In the genomic region with DNA sequence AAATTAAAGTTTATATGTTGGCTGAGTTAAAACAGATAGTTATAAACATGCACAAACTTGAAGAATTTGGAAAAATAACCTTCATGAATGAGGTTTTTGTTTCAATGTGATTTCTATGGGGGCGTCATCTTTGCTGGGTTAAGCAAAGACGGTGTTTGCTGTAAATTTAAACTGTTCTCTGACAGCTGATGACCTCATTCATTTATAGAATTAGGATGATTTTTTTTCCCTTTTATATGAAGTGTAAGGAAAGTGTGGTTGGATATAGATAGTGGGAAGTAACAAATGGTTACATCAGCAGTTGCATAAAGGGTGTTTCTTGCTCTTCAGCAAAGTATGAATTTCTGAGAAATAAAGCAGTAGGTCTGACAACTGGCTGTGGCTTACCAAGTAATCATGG, we compare ENCODE assay signal across 33 cellular contexts.
"Had no signal": no experiment of that assay in that cellular context is flagged by ENCODE, and none has a peak within 500 bp of the region (broad histone marks: within the 10 kb centered on the region; RNA-seq: fewer than 3 reads in every experiment).

No MANE protein-coding gene starts in this region.

- DNase-seq: activated B cell treated with CpG ODN at 0.5 μM for 24 hours; activated CD4-positive, alpha-beta memory T cell treated with anti-CD3 and anti-CD28 coated beads for 36 hours; activated CD4-positive, alpha-beta T cell treated with anti-CD3 and anti-CD28 coated beads for 36 hours; activated CD4-positive, alpha-beta T cell treated with anti-CD3 and anti-CD28 coated beads, Interleukin-2, amount 10 ng/mL, durations not matched to agents 24 days and 14 days; activated CD8-positive, alpha-beta memory T cell treated with anti-CD3 and anti-CD28 coated beads, Interleukin-2, amount 10 ng/mL, durations not matched to agents 7 days and 5 days; activated CD8-positive, alpha-beta memory T cell treated with anti-CD3 and anti-CD28 coated beads, Interleukin-2, amount 50 U/mL, for 4 hours; activated CD8-positive, alpha-beta T cell treated with anti-CD3 and anti-CD28 coated beads, Interleukin-2, amount 10 ng/mL, durations not matched to agents 7 days and 5 days; activated gamma-delta T cell; activated naive CD4-positive, alpha-beta T cell; activated naive CD4-positive, alpha-beta T cell treated with anti-CD3 and anti-CD28 coated beads, Interleukin-2, amount 10 ng/mL, durations not matched to agents 7 days and 5 days; activated naive CD8-positive, alpha-beta T cell treated with anti-CD3 and anti-CD28 coated beads, Interleukin-2, amount 10 ng/mL, durations not matched to agents 7 days and 5 days; activated T-cell treated with anti-CD3 and anti-CD28 coated beads, Interleukin-2, amount 50 U/mL, for 1 hour; activated T-cell treated with anti-CD3 and anti-CD28 coated beads, Interleukin-2, amount 50 U/mL, for 48 hours; central memory CD4-positive, alpha-beta T cell; dorsolateral prefrontal cortex; effector memory CD4-positive, alpha-beta T cell; endodermal cell; foreskin fibroblast; head of caudate nucleus; T-helper 1 cell; T-helper 17 cell; T1000; WERI-Rb-1 had no signal

- H3K27ac Mint-ChIP-seq: activated B cell treated with CpG ODN at 0.5 μM for 24 hours; activated CD4-positive, alpha-beta memory T cell treated with anti-CD3 and anti-CD28 coated beads for 36 hours; activated CD4-positive, alpha-beta T cell treated with anti-CD3 and anti-CD28 coated beads for 36 hours; activated CD4-positive, alpha-beta T cell treated with anti-CD3 and anti-CD28 coated beads, Interleukin-2, amount 10 ng/mL, durations not matched to agents 24 days and 14 days; activated CD8-positive, alpha-beta memory T cell treated with anti-CD3 and anti-CD28 coated beads, Interleukin-2, amount 10 ng/mL, durations not matched to agents 7 days and 5 days; activated CD8-positive, alpha-beta T cell treated with anti-CD3 and anti-CD28 coated beads, Interleukin-2, amount 10 ng/mL, durations not matched to agents 7 days and 5 days; activated naive CD4-positive, alpha-beta T cell treated with anti-CD3 and anti-CD28 coated beads, Interleukin-2, amount 10 ng/mL, durations not matched to agents 7 days and 5 days; activated naive CD4-positive, alpha-beta T cell treated with anti-CD3 and anti-CD28 coated beads, Interleukin-2, amount 50 U/mL, for 72 hours; activated naive CD8-positive, alpha-beta T cell treated with anti-CD3 and anti-CD28 coated beads, Interleukin-2, amount 10 ng/mL, durations not matched to agents 7 days and 5 days; dendritic cell treated with granulocyte-macrophage colony-stimulating factor and Interleukin-4, amounts not matched to agents 40 ng/mL and 50 ng/mL, for 4 days; endodermal cell; T-helper 17 cell; T-helper 2 cell treated with Interferon-gamma antibody and Interleukin-4, amounts not matched to agents 5 μg/mL and 100 μg/mL, for 36 hours had no signal

- H3K36me3 Mint-ChIP-seq: activated CD4-positive, alpha-beta memory T cell treated with anti-CD3 and anti-CD28 coated beads for 36 hours; activated naive CD4-positive, alpha-beta T cell treated with anti-CD3 and anti-CD28 coated beads, Interleukin-2, amount 10 ng/mL, durations not matched to agents 7 days and 5 days; brain had no signal

- H3K4me1 Mint-ChIP-seq: activated B cell treated with CpG ODN at 0.5 μM for 24 hours; activated CD4-positive, alpha-beta T cell treated with anti-CD3 and anti-CD28 coated beads for 36 hours; T-helper 17 cell had no signal

- H3K27ac ChIP-seq: ascending aorta, breast epithelium, cardiac muscle cell, coronary artery, dorsolateral prefrontal cortex, WERI-Rb-1 had no signal

- H3K27me3 ChIP-seq: ascending aorta, breast epithelium, cardiac muscle cell, dorsolateral prefrontal cortex had no signal

- H3K4me3 ChIP-seq: ascending aorta, breast epithelium, cardiac muscle cell, coronary artery, dorsolateral prefrontal cortex had no signal

- H3K9me3 Mint-ChIP-seq: activated B cell treated with CpG ODN at 0.5 μM for 24 hours; activated CD4-positive, alpha-beta memory T cell treated with anti-CD3 and anti-CD28 coated beads for 36 hours; activated CD4-positive, alpha-beta T cell treated with anti-CD3 and anti-CD28 coated beads, Interleukin-2, amount 10 ng/mL, durations not matched to agents 24 days and 14 days; activated naive CD4-positive, alpha-beta T cell treated with anti-CD3 and anti-CD28 coated beads, Interleukin-2, amount 10 ng/mL, durations not matched to agents 7 days and 5 days; activated naive CD4-positive, alpha-beta T cell treated with anti-CD3 and anti-CD28 coated beads, Interleukin-2, amount 50 U/mL, for 72 hours; dendritic cell treated with granulocyte-macrophage colony-stimulating factor and Interleukin-4, amounts not matched to agents 40 ng/mL and 50 ng/mL, for 4 days; endodermal cell; T-helper 2 cell treated with Interferon-gamma antibody and Interleukin-4, amounts not matched to agents 5 μg/mL and 100 μg/mL, for 36 hours had no signal

- H3K4me3 Mint-ChIP-seq: activated B cell treated with CpG ODN at 0.5 μM for 24 hours; activated CD4-positive, alpha-beta memory T cell treated with anti-CD3 and anti-CD28 coated beads for 36 hours; activated CD4-positive, alpha-beta T cell treated with anti-CD3 and anti-CD28 coated beads for 36 hours; activated CD4-positive, alpha-beta T cell treated with anti-CD3 and anti-CD28 coated beads, Interleukin-2, amount 10 ng/mL, durations not matched to agents 24 days and 14 days; activated CD8-positive, alpha-beta memory T cell treated with anti-CD3 and anti-CD28 coated beads, Interleukin-2, amount 10 ng/mL, durations not matched to agents 7 days and 5 days; activated CD8-positive, alpha-beta T cell treated with anti-CD3 and anti-CD28 coated beads, Interleukin-2, amount 10 ng/mL, durations not matched to agents 7 days and 5 days; activated naive CD4-positive, alpha-beta T cell treated with anti-CD3 and anti-CD28 coated beads, Interleukin-2, amount 10 ng/mL, durations not matched to agents 7 days and 5 days; activated naive CD8-positive, alpha-beta T cell treated with anti-CD3 and anti-CD28 coated beads, Interleukin-2, amount 10 ng/mL, durations not matched to agents 7 days and 5 days; brain; dendritic cell treated with granulocyte-macrophage colony-stimulating factor and Interleukin-4, amounts not matched to agents 40 ng/mL and 50 ng/mL, for 4 days; endodermal cell; T-helper 17 cell; T-helper 2 cell treated with Interferon-gamma antibody and Interleukin-4, amounts not matched to agents 5 μg/mL and 100 μg/mL, for 36 hours had no signal

- H3K9me3 ChIP-seq: ascending aorta, breast epithelium had no signal

- ATAC-seq: activated CD4-positive, alpha-beta T cell treated with anti-CD3 and anti-CD28 coated beads for 36 hours; activated CD4-positive, CD25-positive, alpha-beta regulatory T cell treated with anti-CD3 and anti-CD28 coated beads, Interleukin-2, amount 50 U/mL, for 24 hours; activated CD8-positive, alpha-beta memory T cell treated with anti-CD3 and anti-CD28 coated beads, Interleukin-2, amount 10 ng/mL, durations not matched to agents 7 days and 5 days; activated CD8-positive, alpha-beta T cell treated with anti-CD3 and anti-CD28 coated beads, Interleukin-2, amount 10 ng/mL, durations not matched to agents 7 days and 5 days; activated naive CD4-positive, alpha-beta T cell treated with anti-CD3 and anti-CD28 coated beads, Interleukin-2, amount 50 U/mL, for 72 hours; esophagus mucosa; T-helper 17 cell had no signal

- H3K36me3 ChIP-seq: ascending aorta, breast epithelium, cardiac muscle cell, WERI-Rb-1 had no signal

- H3K4me1 ChIP-seq: ascending aorta, breast epithelium had no signal

- H3K27me3 Mint-ChIP-seq: activated B cell treated with CpG ODN at 0.5 μM for 24 hours; activated CD4-positive, alpha-beta memory T cell treated with anti-CD3 and anti-CD28 coated beads for 36 hours; activated CD4-positive, alpha-beta T cell treated with anti-CD3 and anti-CD28 coated beads for 36 hours; activated CD4-positive, alpha-beta T cell treated with anti-CD3 and anti-CD28 coated beads, Interleukin-2, amount 10 ng/mL, durations not matched to agents 24 days and 14 days; activated CD8-positive, alpha-beta memory T cell treated with anti-CD3 and anti-CD28 coated beads, Interleukin-2, amount 10 ng/mL, durations not matched to agents 7 days and 5 days; activated naive CD4-positive, alpha-beta T cell treated with anti-CD3 and anti-CD28 coated beads, Interleukin-2, amount 10 ng/mL, durations not matched to agents 7 days and 5 days; activated naive CD8-positive, alpha-beta T cell treated with anti-CD3 and anti-CD28 coated beads, Interleukin-2, amount 10 ng/mL, durations not matched to agents 7 days and 5 days; dendritic cell treated with granulocyte-macrophage colony-stimulating factor and Interleukin-4, amounts not matched to agents 40 ng/mL and 50 ng/mL, for 4 days; T-helper 17 cell had no signal
